Comparison of ENCODE assay signal across 28 cellular contexts in the genomic region with DNA sequence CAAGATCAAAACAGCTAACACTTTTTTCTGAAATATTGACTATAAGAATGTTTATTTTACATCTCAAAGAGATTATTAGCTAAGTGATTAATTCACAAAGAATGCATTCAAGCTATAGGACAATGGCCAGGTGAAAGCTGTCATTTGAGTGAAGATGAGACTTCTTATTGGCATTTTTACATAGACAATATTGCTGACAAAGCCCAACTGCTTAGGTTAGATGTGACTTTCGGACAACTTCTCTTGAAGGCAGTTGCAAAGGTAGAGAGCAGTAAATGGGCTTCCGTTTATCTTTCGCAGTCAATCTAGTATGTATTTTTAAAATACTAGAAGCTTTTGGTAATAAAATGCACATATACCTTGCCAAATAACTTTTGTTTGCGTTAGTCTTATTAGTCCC.
"Had no signal": no experiment of that assay in that cellular context is flagged by ENCODE, and none has a peak within 500 bp of the region (broad histone marks: within the 10 kb centered on the region; RNA-seq: fewer than 3 reads in every experiment).

No MANE protein-coding gene starts in this region.

- FAIRE-seq: urothelium cell line had no signal

- H3K4me1 ChIP-seq: stomach, suprapubic skin, testis, thyroid gland, tibial artery, tibial nerve, transverse colon, upper lobe of left lung, upper lobe of right lung, uterus, vagina had no signal

- ATAC-seq: stimulated activated memory B cell treated with anti-CD40 and anti-IgM and Interleukin-4, amounts not matched to agents 10 μg/mL and 1 μg/mL and 100 μg/mL, for 72 hours; stimulated activated naive B cell treated with anti-CD40 and anti-IgM and Interleukin-4, amounts not matched to agents 10 μg/mL and 1 μg/mL and 100 μg/mL, for 72 hours; stimulated activated naive CD8-positive, alpha-beta T cell treated with anti-CD3 and anti-CD28 coated beads, Interleukin-15, amount 100 ng/mL, for 72 hours; stimulated activated naive CD8-positive, alpha-beta T cell treated with anti-CD3 and anti-CD28 coated beads, Interleukin-15, Interleukin-2, amounts not matched to agents 100 U/mL and 50 U/mL, for 24 hours; upper lobe of right lung had no signal

- DNase-seq: stimulated activated CD4-positive, alpha-beta T cell treated with anti-CD3 and anti-CD28 coated beads, Interleukin-2, amount 100 ng/mL, for 48 hours; stimulated activated CD4-positive, alpha-beta T cell treated with anti-CD3 and anti-CD28 coated beads, Interleukin-4, amount 100 ng/mL, for 1 hour; stimulated activated CD4-positive, alpha-beta T cell treated with anti-CD3 and anti-CD28 coated beads, Interleukin-4, amount 100 ng/mL, for 24 hours; stimulated activated CD4-positive, alpha-beta T cell treated with anti-CD3 and anti-CD28 coated beads, Interleukin-4, amount 100 ng/mL, for 4 hours; stimulated activated CD8-positive, alpha-beta memory T cell treated with anti-CD3 and anti-CD28 coated beads, Interleukin-4, amount 100 ng/mL, for 48 hours; stimulated activated naive B cell treated with anti-CD40 and anti-IgM and Interleukin-4, amounts not matched to agents 10 μg/mL and 1 μg/mL and 100 μg/mL, for 72 hours; stimulated activated naive CD4-positive, alpha-beta T cell; stimulated activated naive CD4-positive, alpha-beta T cell treated with Interleukin-2 at 50 U/mL for 16 hours; stimulated activated naive CD8-positive, alpha-beta T cell treated with anti-CD3 and anti-CD28 coated beads, Interleukin-15, amount 100 ng/mL, for 72 hours; stimulated activated naive CD8-positive, alpha-beta T cell treated with anti-CD3 and anti-CD28 coated beads, Interleukin-15, Interleukin-2, amounts not matched to agents 100 U/mL and 50 U/mL, for 24 hours; stomach; substantia nigra; testis; thyroid gland; tibial artery; transverse colon; trophoblast cell; upper lobe of left lung; upper lobe of right lung; uterus had no signal

- H3K27ac ChIP-seq: stomach, suprapubic skin, testis, thoracic aorta, thyroid gland, tibial artery, tibial nerve, transverse colon, upper lobe of left lung, upper lobe of right lung, uterus, vagina had no signal

- H3K4me1 Mint-ChIP-seq: stimulated activated memory B cell treated with anti-CD40 and anti-IgM and Interleukin-4, amounts not matched to agents 10 μg/mL and 1 μg/mL and 100 μg/mL, for 72 hours; stimulated activated naive B cell treated with anti-CD40 and anti-IgM and Interleukin-4, amounts not matched to agents 10 μg/mL and 1 μg/mL and 100 μg/mL, for 72 hours; stimulated activated naive CD8-positive, alpha-beta T cell treated with anti-CD3 and anti-CD28 coated beads, Interleukin-15, amount 100 ng/mL, for 72 hours had no signal

- H3K36me3 ChIP-seq: stomach, suprapubic skin, thoracic aorta, thyroid gland, tibial artery, tibial nerve, transverse colon, upper lobe of left lung, upper lobe of right lung, uterus, vagina had no signal

- H3K27ac Mint-ChIP-seq: stimulated activated memory B cell treated with anti-CD40 and anti-IgM and Interleukin-4, amounts not matched to agents 10 μg/mL and 1 μg/mL and 100 μg/mL, for 72 hours; stimulated activated naive B cell treated with anti-CD40 and anti-IgM and Interleukin-4, amounts not matched to agents 10 μg/mL and 1 μg/mL and 100 μg/mL, for 72 hours; stimulated activated naive CD8-positive, alpha-beta T cell treated with anti-CD3 and anti-CD28 coated beads, Interleukin-15, amount 100 ng/mL, for 72 hours; stimulated activated naive CD8-positive, alpha-beta T cell treated with anti-CD3 and anti-CD28 coated beads, Interleukin-15, Interleukin-2, amounts not matched to agents 100 ng/mL and 50 ng/mL, for 24 hours; type B pancreatic cell had no signal

- H3K9me3 Mint-ChIP-seq: stimulated activated memory B cell treated with anti-CD40 and anti-IgM and Interleukin-4, amounts not matched to agents 10 μg/mL and 1 μg/mL and 100 μg/mL, for 72 hours; stimulated activated naive B cell treated with anti-CD40 and anti-IgM and Interleukin-4, amounts not matched to agents 10 μg/mL and 1 μg/mL and 100 μg/mL, for 72 hours; stimulated activated naive CD8-positive, alpha-beta T cell treated with anti-CD3 and anti-CD28 coated beads, Interleukin-15, amount 100 ng/mL, for 72 hours; stimulated activated naive CD8-positive, alpha-beta T cell treated with anti-CD3 and anti-CD28 coated beads, Interleukin-15, Interleukin-2, amounts not matched to agents 100 ng/mL and 50 ng/mL, for 24 hours; type B pancreatic cell had no signal

- H3K27me3 ChIP-seq: stomach, suprapubic skin, testis, thyroid gland, tibial artery, tibial nerve, transverse colon, upper lobe of left lung, upper lobe of right lung, uterus, vagina had no signal

- H3K4me3 Mint-ChIP-seq: stimulated activated memory B cell treated with anti-CD40 and anti-IgM and Interleukin-4, amounts not matched to agents 10 μg/mL and 1 μg/mL and 100 μg/mL, for 72 hours; stimulated activated naive B cell treated with anti-CD40 and anti-IgM and Interleukin-4, amounts not matched to agents 10 μg/mL and 1 μg/mL and 100 μg/mL, for 72 hours; stimulated activated naive CD8-positive, alpha-beta T cell treated with anti-CD3 and anti-CD28 coated beads, Interleukin-15, amount 100 ng/mL, for 72 hours; stimulated activated naive CD8-positive, alpha-beta T cell treated with anti-CD3 and anti-CD28 coated beads, Interleukin-15, Interleukin-2, amounts not matched to agents 100 ng/mL and 50 ng/mL, for 24 hours; type B pancreatic cell had no signal

- H3K36me3 Mint-ChIP-seq: stimulated activated memory B cell treated with anti-CD40 and anti-IgM and Interleukin-4, amounts not matched to agents 10 μg/mL and 1 μg/mL and 100 μg/mL, for 72 hours; stimulated activated naive B cell treated with anti-CD40 and anti-IgM and Interleukin-4, amounts not matched to agents 10 μg/mL and 1 μg/mL and 100 μg/mL, for 72 hours; type B pancreatic cell had no signal

- H3K4me3 ChIP-seq: stomach, suprapubic skin, testis, thoracic aorta, thyroid gland, tibial artery, tibial nerve, transverse colon, upper lobe of left lung, upper lobe of right lung, uterus, vagina had no signal

- H3K9me3 ChIP-seq: suprapubic skin, testis, thoracic aorta, tibial artery, tibial nerve, transverse colon, upper lobe of left lung, upper lobe of right lung, uterus, vagina had no signal
